In the genomic region with DNA sequence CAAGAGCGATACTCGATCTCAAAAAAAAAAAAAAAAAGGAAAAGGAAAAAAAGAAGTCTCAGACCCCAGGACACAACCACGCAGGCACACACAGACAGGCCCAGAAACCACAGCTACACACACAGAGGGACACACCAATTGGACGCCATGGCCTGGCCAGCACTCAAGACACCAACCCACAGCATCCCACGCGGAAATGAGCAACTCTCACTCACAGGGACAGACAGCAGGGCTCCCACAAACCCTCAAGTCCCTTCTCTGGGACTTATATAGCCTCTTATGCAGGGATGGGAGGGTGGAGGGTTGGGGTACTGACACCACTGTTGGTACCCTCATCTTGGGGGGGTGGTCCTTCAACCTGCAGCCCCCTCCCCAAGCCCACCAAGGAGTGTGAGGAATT, we compare ENCODE assay signal across 1 cellular context.
TF ChIP-seq lines count a peak whose summit lies in the region.

No MANE protein-coding gene starts in this region.

TF ChIP-seq in SK-N-SH treated with all-trans-retinoic acid at 6 μM for 48 hours, 23 proteins besides CTCF, POLR2A, EP300 and RAD21 (continued from another document):
- TF ChIP-seq ARNTL (CRISPR knock-in tag; IDR thresholded peaks at IDR 0.05; ENCODE audit: borderline replicate concordance, low read depth) (no peak), ZFP3 (CRISPR knock-in tag; IDR thresholded peaks at IDR 0.05) (no peak)
